9 cellular contexts compared by ENCODE assay signal in genomic region chr1:61084560-61084991, GRCh38. TPM values are rescaled to one million over a fixed set of nuclear protein-coding genes. Genes with fewer than 3 reads are reported as not detected.
DNase-seq lines count a peak whose midpoint lies in the region; ATAC-seq, FAIRE-seq and TF ChIP-seq lines count a peak whose summit lies in the region.
"Had no signal": no experiment of that assay in that cellular context is flagged by ENCODE, and none has a peak within 500 bp of the region (broad histone marks: within the 10 kb centered on the region; RNA-seq: fewer than 3 reads in every experiment).

No MANE protein-coding gene starts in this region.

- H3K27me3 ChIP-seq in right cardiac atrium (ENCODE audit: control insufficient read depth, insufficient read depth), result no peaks in the 10 kb centered on the region
- H3K27me3 ChIP-seq in spleen (replicated peaks in 1 of 7), result peaks cover 0 to 51% (median 22%) of the 10 kb centered on the region in 7 donors

- peaks cover 4% of the 10 kb centered on the region for H3K4me1 ChIP-seq in right cardiac atrium (ENCODE audit: control insufficient read depth, insufficient read depth, low read length)
- H3K4me1 ChIP-seq in spleen, result peaks cover 11 to 83% (median 39%) of the 10 kb centered on the region in 6 donors

- TF ChIP-seq CTCF in spleen (IDR thresholded peaks at IDR 0.05 in 8 of 11, conservative IDR thresholded peaks at IDR 0.05 in 3 of 11), result no peak

- H3K9me3 ChIP-seq in right cardiac atrium (ENCODE audit: control insufficient read depth, low read length) (no peaks in the 10 kb centered on the region), spleen (no peaks in the 10 kb centered on the region)

- DNase-seq in DMS53 (lab: John Stamatoyannopoulos, UW) (peak; percentile 46), DMS53 treated with DMSO at 0.1 percent for 48 hours (lab: John Stamatoyannopoulos, UW; ENCODE audit: unreplicated experiment) (no peak), right cardiac atrium (no peak), spleen (no peak), GM12892 (ENCODE audit: insufficient read length) (no peak)
- DNase-seq in activated T-helper 1 cell treated with anti-CD3 and anti-CD28 coated beads, Interleukin-12 subunit alpha, Interleukin-12 subunit beta, Interleukin-2, Interleukin-4 antibody, amounts not matched to agents 30 ng/mL and 10 ng/mL and 1 ng/mL, durations not matched to agents 14 hours and 24 hours and 36 hours (ENCODE audit: low spot score), result no peak
- DNase-seq: 8988T had no signal

- peaks cover 3% of the 10 kb centered on the region for H3K36me3 Mint-ChIP-seq in activated T-helper 1 cell treated with anti-CD3 and anti-CD28 coated beads, Interleukin-12 subunit alpha, Interleukin-12 subunit beta, Interleukin-2, Interleukin-4 antibody, amounts not matched to agents 30 ng/mL and 10 ng/mL and 1 ng/mL, durations not matched to agents 14 hours and 24 hours and 36 hours (ENCODE audit: low read depth)

- no peak for FAIRE-seq in GM12892 (lab: Jason Lieb, UNC)

- 10% methylated on average over 5 of the region's 5 CpGs for WGBS in right cardiac atrium
- WGBS in spleen, 5 donors, result 59 to 76% (median 68%) methylated on average over 5 of the region's 5 CpGs

- peaks cover 26% of the 10 kb centered on the region for H3K4me1 Mint-ChIP-seq in activated T-helper 1 cell treated with anti-CD3 and anti-CD28 coated beads, Interleukin-12 subunit alpha, Interleukin-12 subunit beta, Interleukin-2, Interleukin-4 antibody, amounts not matched to agents 30 ng/mL and 10 ng/mL and 1 ng/mL, durations not matched to agents 14 hours and 24 hours and 36 hours (ENCODE audit: low read depth)

- no peaks in the 10 kb centered on the region for H3K9me3 Mint-ChIP-seq in activated T-helper 1 cell treated with anti-CD3 and anti-CD28 coated beads, Interleukin-12 subunit alpha, Interleukin-12 subunit beta, Interleukin-2, Interleukin-4 antibody, amounts not matched to agents 30 ng/mL and 10 ng/mL and 1 ng/mL, durations not matched to agents 14 hours and 24 hours and 36 hours

- no peak overlapping the region for H3K27ac Mint-ChIP-seq in activated T-helper 1 cell treated with anti-CD3 and anti-CD28 coated beads, Interleukin-12 subunit alpha, Interleukin-12 subunit beta, Interleukin-2, Interleukin-4 antibody, amounts not matched to agents 30 ng/mL and 10 ng/mL and 1 ng/mL, durations not matched to agents 14 hours and 24 hours and 36 hours

- peak overlapping the region; percentile 76 for H3K4me3 Mint-ChIP-seq in activated T-helper 1 cell treated with anti-CD3 and anti-CD28 coated beads, Interleukin-12 subunit alpha, Interleukin-12 subunit beta, Interleukin-2, Interleukin-4 antibody, amounts not matched to agents 30 ng/mL and 10 ng/mL and 1 ng/mL, durations not matched to agents 14 hours and 24 hours and 36 hours

- H3K4me3 ChIP-seq in right cardiac atrium (ENCODE audit: low read length) (peak overlapping the region; percentile 98), spleen (peak overlapping the region in 6 of 8 donors; percentile 65 to 83 (median 75))

- H3K27ac ChIP-seq in right cardiac atrium (ENCODE audit: low read length) (peak overlapping the region; percentile 89), spleen (peak overlapping the region; percentile 31 to 92 (median 90))

- H3K27me3 Mint-ChIP-seq in activated T-helper 1 cell treated with anti-CD3 and anti-CD28 coated beads, Interleukin-12 subunit alpha, Interleukin-12 subunit beta, Interleukin-2, Interleukin-4 antibody, amounts not matched to agents 30 ng/mL and 10 ng/mL and 1 ng/mL, durations not matched to agents 14 hours and 24 hours and 36 hours (ENCODE audit: insufficient read depth), result peaks cover 66% of the 10 kb centered on the region

- intact Hi-C loops in activated T-helper 1 cell treated with anti-CD3 and anti-CD28 coated beads, Interleukin-12 subunit alpha, Interleukin-12 subunit beta, Interleukin-2, Interleukin-4 antibody, amounts not matched to agents 30 ng/mL and 10 ng/mL and 1 ng/mL, durations not matched to agents 14 hours and 24 hours and 36 hours (cut with micrococcal nuclease), result loop anchor here (2.0 to 5.0 kb wide), 2 partner anchors 234 to 1353 kb away; partner anchors contain the start of gene USP1
- intact Hi-C loops in right cardiac atrium (cut with DNase I) (loop anchor here in 3 of 4 donors (5.0 to 10.0 kb wide), 4 partner anchors 98 to 370 kb away; no protein-coding TSS in a partner anchor), spleen (cut with DNase I; ENCODE audit: low total_unique reads) (no loop called here)

- peaks cover 0 to 13% (median 3%) of the 10 kb centered on the region in 6 donors for H3K36me3 ChIP-seq in spleen

- ATAC-seq in right cardiac atrium (no peak), HG02588 (IDR thresholded peaks at IDR 0.05; ENCODE audit: unreplicated experiment) (no peak), GM18870 (IDR thresholded peaks at IDR 0.05; ENCODE audit: unreplicated experiment) (no peak)

- no peak for TF ChIP-seq POLR2A in spleen (IDR thresholded peaks at IDR 0.05)
- no peak for TF ChIP-seq POLR2A in GM12892 (IDR thresholded peaks at IDR 0.05; ENCODE audit: low read depth, low read length)

RNA-seq across cellular contexts. Expression of gene NFIA, which starts 2.2 kb away (rescaled TPM):
- total RNA-seq in activated T-helper 1 cell treated with anti-CD3 and anti-CD28 coated beads, Interleukin-12 subunit alpha, Interleukin-12 subunit beta, Interleukin-2, Interleukin-4 antibody, amounts not matched to agents 30 ng/mL and 10 ng/mL and 1 ng/mL, durations not matched to agents 14 hours and 24 hours and 36 hours, result 0.41 and 0.69 TPM in 2 replicates
- 100 to 1,000 TPM; 108 to 127 (median 113) TPM for total RNA-seq in right cardiac atrium
- 15.9 TPM for polyA plus RNA-seq in right cardiac atrium
- total RNA-seq in spleen, result 10 to 100 TPM; 33.2 to 76.8 (median 40.1) TPM
- polyA plus RNA-seq in spleen, result 1 to 10 TPM; 3.1 to 3.7 (median 3.1) TPM
- not detected for polyA plus RNA-seq in GM12892 (2012; ENCODE audit: missing spikeins)

Comparison
In these comparisons a context has a peak if more than half of its experiments do, and no peak if none do; other contexts are left out.
1. RNA of gene NFIA, which starts 2.2 kb away (total RNA-seq): 108 to 127 TPM in right cardiac atrium and 33.2 to 76.8 TPM in spleen; 0.41 to 0.69 TPM in activated T-helper 1 cell treated with anti-CD3 and anti-CD28 coated beads, Interleukin-12 subunit alpha, Interleukin-12 subunit beta, Interleukin-2, Interleukin-4 antibody, amounts not matched to agents 30 ng/mL and 10 ng/mL and 1 ng/mL, durations not matched to agents 14 hours and 24 hours and 36 hours; every median in the first group is over 10 times any median in the second.